Comparison of ENCODE assay signal across 1 cellular context in the genomic region with DNA sequence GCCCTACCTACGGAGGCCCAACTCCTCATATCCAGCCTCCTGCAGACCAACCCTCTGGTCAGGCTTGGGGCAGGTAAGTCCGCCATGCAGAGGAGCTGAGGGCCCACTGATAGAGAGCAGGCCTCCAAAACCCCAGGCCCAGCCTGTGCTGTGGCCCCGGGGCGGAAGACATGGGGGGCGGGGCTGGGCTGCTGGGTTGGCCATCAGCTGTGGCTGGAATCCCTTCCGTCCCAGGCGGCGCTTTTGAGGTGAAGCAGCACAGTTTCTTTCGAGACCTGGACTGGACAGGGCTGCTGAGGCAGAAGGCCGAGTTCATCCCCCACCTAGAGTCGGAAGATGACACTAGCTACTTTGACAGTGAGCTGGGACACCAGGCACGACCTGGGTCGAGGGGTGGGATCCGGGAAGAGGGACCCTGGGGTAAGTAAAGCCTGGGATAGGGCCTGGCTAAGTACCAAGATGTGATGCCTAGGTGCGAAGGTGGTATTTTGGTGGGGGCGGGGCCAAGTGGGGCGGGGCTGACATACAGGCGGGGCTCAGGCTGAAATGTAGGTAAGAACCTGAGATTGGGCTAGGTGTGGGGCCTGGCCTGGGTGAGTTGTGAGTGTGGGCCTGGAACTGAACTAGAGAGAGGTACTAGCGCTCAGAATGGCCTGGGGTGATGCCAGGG.
TF ChIP-seq lines count a peak whose summit lies in the region.

No MANE protein-coding gene starts in this region.

TF ChIP-seq in H1, 55 proteins besides CTCF, POLR2A, EP300 and RAD21:
- TF ChIP-seq TEAD4 (IDR thresholded peaks at IDR 0.05; ENCODE audit: low read depth, low read length): no peak
- TF ChIP-seq BRCA1 (IDR thresholded peaks at IDR 0.05; ENCODE audit: low read depth, low read length): no peak
- TF ChIP-seq SIN3A (conservative IDR thresholded peaks at IDR 0.05 in 1 of 2, IDR thresholded peaks at IDR 0.05 in 1 of 2; ENCODE audit: low read depth in 1 of 2, low read length in 2 of 2): no peak
- TF ChIP-seq SIRT6 (IDR thresholded peaks at IDR 0.05; ENCODE audit: low read length): no peak
- TF ChIP-seq SUZ12 (IDR thresholded peaks at IDR 0.05; ENCODE audit: low read length): no peak
- TF ChIP-seq CHD2 (IDR thresholded peaks at IDR 0.05; ENCODE audit: low read length): no peak
- no peak for TF ChIP-seq ATF3 (IDR thresholded peaks at IDR 0.05; ENCODE audit: insufficient read depth, low read depth, low read length)
- TF ChIP-seq RNF2 (IDR thresholded peaks at IDR 0.05; ENCODE audit: borderline replicate concordance, low read depth, low read length, missing control alignments, poor library complexity, severe bottlenecking): no peak
- TF ChIP-seq CTBP2 (IDR thresholded peaks at IDR 0.05; ENCODE audit: borderline replicate concordance, insufficient read depth, insufficient read length, low read length): no peak
- no peak for TF ChIP-seq SP1 (IDR thresholded peaks at IDR 0.05; ENCODE audit: low read depth, low read length)
- TF ChIP-seq GABPA (IDR thresholded peaks at IDR 0.05; ENCODE audit: borderline replicate concordance, insufficient read depth, low read length): no peak
- TF ChIP-seq TCF12 (IDR thresholded peaks at IDR 0.05; ENCODE audit: low read depth, low read length): no peak
- TF ChIP-seq MAFK (IDR thresholded peaks at IDR 0.05; ENCODE audit: low read depth, low read length): no peak
- no peak for TF ChIP-seq CEBPB (IDR thresholded peaks at IDR 0.05; ENCODE audit: low read depth, low read length)
